Comparison of ENCODE assay signal across 19 cellular contexts in genomic region chr1:178241057-178241456, GRCh38.
A peak's percentile ranks its signal among the peaks of the same experiment; 100 is the strongest.
DNase-seq lines count a peak whose midpoint lies in the region; ATAC-seq, FAIRE-seq and TF ChIP-seq lines count a peak whose summit lies in the region.
"Had no signal": no experiment of that assay in that cellular context is flagged by ENCODE, and none has a peak within 500 bp of the region (broad histone marks: within the 10 kb centered on the region; RNA-seq: fewer than 3 reads in every experiment).

No MANE protein-coding gene starts in this region.

- FAIRE-seq in GM12892 (lab: Jason Lieb, UNC) = no peak

- H3K4me1 ChIP-seq in mesenchymal stem cell (ENCODE audit: control insufficient read depth, insufficient read depth, low read depth, low read length) = no peaks in the 10 kb centered on the region

- intact Hi-C loops in Right ventricle myocardium superior (cut with DNase I) = no loop called here

- H2BK120ac ChIP-seq in mesenchymal stem cell (ENCODE audit: low read depth, low read length) = no peak overlapping the region

- no peak overlapping the region for H2BK15ac ChIP-seq in mesenchymal stem cell (ENCODE audit: low read depth, poor library complexity, severe bottlenecking)

- H2BK5ac ChIP-seq in mesenchymal stem cell (ENCODE audit: low read depth, low read length, poor library complexity, severe bottlenecking) = no peak overlapping the region

- no peak overlapping the region for H2BK12ac ChIP-seq in mesenchymal stem cell (ENCODE audit: low read length in 2 of 2)

- H3K27me3 Mint-ChIP-seq in chondrocyte (ENCODE audit: low read depth) = no peaks in the 10 kb centered on the region
- H3K27me3 Mint-ChIP-seq: type B pancreatic cell had no signal

- H2AK5ac ChIP-seq in mesenchymal stem cell (ENCODE audit: low read length, severe bottlenecking) = no peak overlapping the region

- H3K14ac ChIP-seq in mesenchymal stem cell (ENCODE audit: low read length in 2 of 2) = no peak overlapping the region

- no peak overlapping the region for H4K91ac ChIP-seq in mesenchymal stem cell (ENCODE audit: low read length)

- no peaks in the 10 kb centered on the region for H3K36me3 ChIP-seq in mesenchymal stem cell (ENCODE audit: control insufficient read depth in 1 of 2, insufficient read depth in 2 of 2, low read depth in 1 of 2, low read length in 2 of 2)

- DNase-seq in DMS53 treated with DMSO at 0.1 percent for 48 hours (lab: John Stamatoyannopoulos, UW; ENCODE audit: unreplicated experiment) (peak; percentile 22), NCI-H460 (ENCODE audit: extremely low read depth, low read depth) (peak; percentile 38), chondrocyte (ENCODE audit: low spot score) (no peak), mesenchymal stem cell (peak; percentile 67), NCI-H2081 (lab: John Stamatoyannopoulos, UW) (no peak), Right ventricle myocardium superior (no peak), GM12892 (ENCODE audit: insufficient read length) (no peak)
- DNase-seq: activated CD8-positive, alpha-beta memory T cell treated with anti-CD3 and anti-CD28 coated beads for 24 hours; activated effector memory CD4-positive, alpha-beta T cell treated with anti-CD3 and anti-CD28 coated beads, Interleukin-2, amount 50 U/mL, for 16 hours; body of pancreas; DMS79 treated with DMSO at 0.1 percent for 48 hours; effector CD4-positive, alpha-beta T cell; KBM-7; NCI-H1417; NCI-H446; stimulated activated naive B cell treated with anti-CD40 and anti-IgM and Interleukin-4, amounts not matched to agents 10 μg/mL and 1 μg/mL and 100 μg/mL, for 72 hours had no signal

- H3K4me3 Mint-ChIP-seq in chondrocyte (ENCODE audit: unreplicated experiment) = no peak overlapping the region
- H3K4me3 Mint-ChIP-seq: mesothelial cell of epicardium; stimulated activated naive B cell treated with anti-CD40 and anti-IgM and Interleukin-4, amounts not matched to agents 10 μg/mL and 1 μg/mL and 100 μg/mL, for 72 hours; type B pancreatic cell had no signal

- H3K4me1 Mint-ChIP-seq in chondrocyte (ENCODE audit: low read depth) = peaks cover 52% of the 10 kb centered on the region
- H3K4me1 Mint-ChIP-seq: stimulated activated naive B cell treated with anti-CD40 and anti-IgM and Interleukin-4, amounts not matched to agents 10 μg/mL and 1 μg/mL and 100 μg/mL, for 72 hours had no signal

- H3K27me3 ChIP-seq in mesenchymal stem cell (ENCODE audit: control insufficient read depth in 1 of 2, insufficient read depth in 1 of 2, low read length in 2 of 2) = no peaks in the 10 kb centered on the region
- H3K27me3 ChIP-seq: body of pancreas had no signal

- H3K4me2 ChIP-seq in mesenchymal stem cell (ENCODE audit: low read length, poor library complexity, severe bottlenecking) = no peak overlapping the region

- H3K9me3 ChIP-seq in mesenchymal stem cell (ENCODE audit: control insufficient read depth, low read length) = no peaks in the 10 kb centered on the region
- H3K9me3 ChIP-seq: body of pancreas had no signal

- peak overlapping the region; percentile 46 for H3K9ac ChIP-seq in mesenchymal stem cell (ENCODE audit: low read length)

- no peak overlapping the region for H3K4me3 ChIP-seq in mesenchymal stem cell (ENCODE audit: insufficient read depth in 1 of 2, low read depth in 1 of 2, low read length in 2 of 2)
- H3K4me3 ChIP-seq: body of pancreas had no signal

- no peak overlapping the region for H3K23ac ChIP-seq in mesenchymal stem cell (ENCODE audit: low read length in 2 of 2)

- no peak overlapping the region for H3K4ac ChIP-seq in mesenchymal stem cell (ENCODE audit: low read depth in 1 of 2, low read length in 2 of 2)

- H3K36me3 Mint-ChIP-seq in chondrocyte (ENCODE audit: low read depth) = no peaks in the 10 kb centered on the region
- H3K36me3 Mint-ChIP-seq: stimulated activated naive B cell treated with anti-CD40 and anti-IgM and Interleukin-4, amounts not matched to agents 10 μg/mL and 1 μg/mL and 100 μg/mL, for 72 hours had no signal

- no peak for TF ChIP-seq CTCF in chondrocyte (IDR thresholded peaks at IDR 0.05)

- ATAC-seq in GM19397 (IDR thresholded peaks at IDR 0.05; ENCODE audit: unreplicated experiment) (no peak), Right ventricle myocardium superior (ENCODE audit: poor library complexity) (no peak)
- ATAC-seq: body of pancreas; stimulated activated naive B cell treated with anti-CD40 and anti-IgM and Interleukin-4, amounts not matched to agents 10 μg/mL and 1 μg/mL and 100 μg/mL, for 72 hours had no signal

- H3K9me3 Mint-ChIP-seq in chondrocyte (ENCODE audit: low read depth) = no peaks in the 10 kb centered on the region
- H3K9me3 Mint-ChIP-seq: stimulated activated naive B cell treated with anti-CD40 and anti-IgM and Interleukin-4, amounts not matched to agents 10 μg/mL and 1 μg/mL and 100 μg/mL, for 72 hours; type B pancreatic cell had no signal

- no peak overlapping the region for H4K8ac ChIP-seq in mesenchymal stem cell (ENCODE audit: low read length)

- no peak overlapping the region for H3K27ac ChIP-seq in mesenchymal stem cell (ENCODE audit: low read length, poor library complexity, severe bottlenecking)
- H3K27ac ChIP-seq: body of pancreas had no signal

- no peak overlapping the region for H3K18ac ChIP-seq in mesenchymal stem cell (ENCODE audit: low read depth in 1 of 2, low read length in 2 of 2)

- TF ChIP-seq POLR2A in GM12892 (IDR thresholded peaks at IDR 0.05; ENCODE audit: low read depth, low read length) = no peak

- WGBS in mesenchymal stem cell = 13% methylated on average over 1 of the region's 1 CpG

- H3K79me1 ChIP-seq in mesenchymal stem cell (replicated peaks; ENCODE audit: low read length, poor library complexity, severe bottlenecking) = peaks cover 15% of the 10 kb centered on the region

- H2AFZ ChIP-seq in mesenchymal stem cell (ENCODE audit: low read depth, low read length) = no peak overlapping the region

- H3K27ac Mint-ChIP-seq in chondrocyte (ENCODE audit: unreplicated experiment) = peak overlapping the region; percentile 64
- H3K27ac Mint-ChIP-seq: mesothelial cell of epicardium; stimulated activated naive B cell treated with anti-CD40 and anti-IgM and Interleukin-4, amounts not matched to agents 10 μg/mL and 1 μg/mL and 100 μg/mL, for 72 hours; type B pancreatic cell had no signal

Comparison
In these comparisons a context has a peak if more than half of its experiments do, and no peak if none do; other contexts are left out.
1. DNase-seq: peak in DMS53 treated with DMSO at 0.1 percent for 48 hours (single experiment), NCI-H460 (single experiment) and mesenchymal stem cell (single experiment); none in chondrocyte (single experiment), NCI-H2081 (0 of 2), Right ventricle myocardium superior (single experiment) and GM12892 (single experiment).